In the genomic region with DNA sequence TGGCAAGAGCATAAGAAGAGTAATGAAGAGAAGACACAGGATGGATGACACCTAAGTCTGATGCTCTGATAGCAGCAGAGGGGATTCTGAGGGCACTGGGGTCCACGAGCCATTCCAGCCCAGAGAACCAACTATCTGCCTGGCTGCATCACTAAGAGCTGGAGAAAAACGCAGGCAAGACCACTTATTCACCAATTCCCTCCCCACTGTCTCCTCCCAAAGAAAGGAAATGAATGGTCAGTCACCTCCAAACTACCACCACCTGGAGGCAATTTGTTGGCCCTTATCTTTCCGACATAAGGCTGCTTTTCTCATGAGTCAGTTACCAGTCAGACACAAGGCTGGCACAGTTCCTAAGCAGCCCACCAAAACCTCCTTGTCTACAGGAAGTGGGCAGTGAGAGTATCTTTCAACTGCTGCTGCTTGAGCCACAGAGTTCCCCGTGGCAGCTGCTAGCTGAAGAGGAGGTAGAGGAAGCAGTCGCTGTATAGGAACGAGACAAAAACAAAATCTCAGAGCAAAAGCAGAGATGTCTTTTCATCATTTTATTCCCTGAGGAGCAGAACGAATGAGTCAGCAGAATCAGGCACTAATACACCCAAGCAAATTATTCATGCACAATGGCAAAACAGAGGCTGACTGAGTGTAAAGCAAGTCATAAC, we compare ENCODE assay signal across 8 cellular contexts.
DNase-seq lines count a peak whose midpoint lies in the region; ATAC-seq and TF ChIP-seq lines count a peak whose summit lies in the region.

No MANE protein-coding gene starts in this region.

- no peaks in the 10 kb centered on the region for H4K20me1 ChIP-seq in fibroblast of lung (ENCODE audit: control insufficient read depth, extremely low read depth, insufficient read depth, low read length)

- peak overlapping the region; percentile 66 for H3K27ac ChIP-seq in fibroblast of lung (ENCODE audit: insufficient read depth, low read length)

- no peak overlapping the region for H3K4me2 ChIP-seq in fibroblast of lung (ENCODE audit: extremely low read depth, insufficient read depth, low read length)

- H3K4me1 Mint-ChIP-seq in activated CD8-positive, alpha-beta memory T cell treated with anti-CD3 and anti-CD28 coated beads, Interleukin-2, amount 10 ng/mL, durations not matched to agents 7 days and 5 days: peaks cover 61% of the 10 kb centered on the region

- H3K36me3 Mint-ChIP-seq in activated CD8-positive, alpha-beta memory T cell treated with anti-CD3 and anti-CD28 coated beads, Interleukin-2, amount 10 ng/mL, durations not matched to agents 7 days and 5 days: peaks cover 26% of the 10 kb centered on the region

- no peaks in the 10 kb centered on the region for H3K27me3 ChIP-seq in fibroblast of lung (ENCODE audit: control insufficient read depth, insufficient read depth, low read length)

- H3K9ac ChIP-seq in fibroblast of lung (ENCODE audit: insufficient read depth, low read length): no peak overlapping the region

- peak; percentile 94 for ATAC-seq in activated CD8-positive, alpha-beta memory T cell treated with anti-CD3 and anti-CD28 coated beads, Interleukin-2, amount 10 ng/mL, durations not matched to agents 7 days and 5 days
- ATAC-seq in GM21529 (IDR thresholded peaks at IDR 0.05; ENCODE audit: unreplicated experiment): no peak

- in situ Hi-C loops in G401 (cut with HindIII; ENCODE audit: low sequenced_read_pairs): no loop called here

- H2AFZ ChIP-seq in fibroblast of lung (ENCODE audit: low read length): no peak overlapping the region

- peaks cover 2% of the 10 kb centered on the region for H3K79me2 ChIP-seq in fibroblast of lung (ENCODE audit: control insufficient read depth, insufficient read depth, low read length)

- TF ChIP-seq CTCF in fibroblast of lung (conservative IDR thresholded peaks at IDR 0.05 in 1 of 2, IDR thresholded peaks at IDR 0.05 in 1 of 2; ENCODE audit: low read depth in 1 of 2, low read length in 2 of 2): no peak

- CTCF ChIA-PET in activated CD8-positive, alpha-beta memory T cell treated with anti-CD3 and anti-CD28 coated beads, Interleukin-2, amount 10 ng/mL, durations not matched to agents 7 days and 5 days (lab: Charles Lee): interaction anchor here (0.6 to 1.9 kb wide), 5 partner anchors 9 to 304 kb away, joined by 3 to 4 read pairs (median 3); no protein-coding TSS in a partner anchor

- H3K27me3 Mint-ChIP-seq in activated CD8-positive, alpha-beta memory T cell treated with anti-CD3 and anti-CD28 coated beads, Interleukin-2, amount 10 ng/mL, durations not matched to agents 7 days and 5 days: no peaks in the 10 kb centered on the region

- no peaks in the 10 kb centered on the region for H3K9me3 ChIP-seq in fibroblast of lung (ENCODE audit: control insufficient read depth, insufficient read depth, low read depth, low read length)

- no peaks in the 10 kb centered on the region for H3K9me3 Mint-ChIP-seq in activated CD8-positive, alpha-beta memory T cell treated with anti-CD3 and anti-CD28 coated beads, Interleukin-2, amount 10 ng/mL, durations not matched to agents 7 days and 5 days (ENCODE audit: low read depth)

- H3K4me3 Mint-ChIP-seq in activated CD8-positive, alpha-beta memory T cell treated with anti-CD3 and anti-CD28 coated beads, Interleukin-2, amount 10 ng/mL, durations not matched to agents 7 days and 5 days: peak overlapping the region; percentile 32

- H3K4me1 ChIP-seq in fibroblast of lung (ENCODE audit: control insufficient read depth, extremely low read depth, insufficient read depth, low read length): peaks cover 22% of the 10 kb centered on the region

- peak; percentile 99 for DNase-seq in EH (ENCODE audit: low read depth)
- peak; percentile 99 for DNase-seq in LHCN-M2 (ENCODE audit: low read depth)
- peak; percentile 86 for DNase-seq in activated CD8-positive, alpha-beta memory T cell treated with anti-CD3 and anti-CD28 coated beads, Interleukin-2, amount 10 ng/mL, durations not matched to agents 7 days and 5 days
- peak; percentile 85 to 100 for DNase-seq in fibroblast of lung (ENCODE audit: low read depth in 2 of 2)
- peak; percentile 10 to 47 (median 31) for DNase-seq in stimulated activated CD4-positive, alpha-beta T cell treated with anti-CD3 and anti-CD28 coated beads, Interleukin-1b, Interleukin-23, amount 100 ng/mL, for 24 hours (ENCODE audit: low read depth in 4 of 4, low spot score in 1 of 4)
- no peak for DNase-seq in ecto neural progenitor cell (ENCODE audit: low spot score)
- no peak for DNase-seq in G401 (ENCODE audit: low spot score)

- no peak overlapping the region for H3K4me3 ChIP-seq in fibroblast of lung (replicated peaks in 1 of 4; ENCODE audit: control extremely low read depth in 1 of 4, insufficient read depth in 1 of 4, low read depth in 3 of 4, low read length in 4 of 4)

- H3K36me3 ChIP-seq in fibroblast of lung (ENCODE audit: control insufficient read depth, insufficient read depth, low read length): peaks cover 6% of the 10 kb centered on the region

- H3K27ac Mint-ChIP-seq in activated CD8-positive, alpha-beta memory T cell treated with anti-CD3 and anti-CD28 coated beads, Interleukin-2, amount 10 ng/mL, durations not matched to agents 7 days and 5 days: peak overlapping the region; percentile 69

Comparison
In these comparisons a context has a peak if more than half of its experiments do, and no peak if none do; other contexts are left out.
1. DNase-seq: peak in EH (single experiment), LHCN-M2 (single experiment), activated CD8-positive, alpha-beta memory T cell treated with anti-CD3 and anti-CD28 coated beads, Interleukin-2, amount 10 ng/mL, durations not matched to agents 7 days and 5 days (single experiment), fibroblast of lung (2 of 2) and stimulated activated CD4-positive, alpha-beta T cell treated with anti-CD3 and anti-CD28 coated beads, Interleukin-1b, Interleukin-23, amount 100 ng/mL, for 24 hours (4 of 4); none in ecto neural progenitor cell (single experiment) and G401 (single experiment).